In genomic region chr17:47265983-47266541, GRCh38 we compare ENCODE assay signal across 12 cellular contexts. TPM values are rescaled to one million over a fixed set of nuclear protein-coding genes. Genes with fewer than 3 reads are reported as not detected.
DNase-seq lines count a peak whose midpoint lies in the region; ATAC-seq and TF ChIP-seq lines count a peak whose summit lies in the region.
"Had no signal": no experiment of that assay in that cellular context is flagged by ENCODE, and none has a peak within 500 bp of the region (broad histone marks: within the 10 kb centered on the region; RNA-seq: fewer than 3 reads in every experiment).

No MANE protein-coding gene starts in this region.

- H3K4me1 ChIP-seq in adipocyte (ENCODE audit: control insufficient read depth, insufficient read depth, low read length) (peaks cover 29% of the 10 kb centered on the region), thoracic aorta (ENCODE audit: control insufficient read depth in 1 of 2, low read depth in 2 of 2) (peaks cover 23 to 57% of the 10 kb centered on the region in 2 donors), H9 (ENCODE audit: insufficient read depth, low read length) (no peaks in the 10 kb centered on the region)

- H3K36me3 ChIP-seq in adipocyte (ENCODE audit: control insufficient read depth, insufficient read depth, low read length, severe bottlenecking), result no peaks in the 10 kb centered on the region
- H3K36me3 ChIP-seq in thoracic aorta, result peaks cover 6% of the 10 kb centered on the region

- no peak overlapping the region for H4K5ac ChIP-seq in H9 (ENCODE audit: insufficient read length, low read depth, low read length)

- H3K27me3 Mint-ChIP-seq in H9 (ENCODE audit: low read depth) (peaks cover 5% of the 10 kb centered on the region; the same call in 1 of the 2 replicates), Calu3 (ENCODE audit: unreplicated experiment) (peaks cover 13% of the 10 kb centered on the region)

- H2AFZ ChIP-seq in H9 (ENCODE audit: low read length), result no peak overlapping the region

- H3K4me3 ChIP-seq in adipocyte (ENCODE audit: low read length), result no peak overlapping the region
- H3K4me3 ChIP-seq in thoracic aorta, result no peak overlapping the region
- H3K4me3 ChIP-seq: skin epidermis had no signal

- no TSS peak for BruUV-seq in Calu3 (replicated peaks; lab: Mats Ljungman, UMichigan)

- H3K23me2 ChIP-seq in H9 (ENCODE audit: insufficient read length, low read depth, low read length, poor library complexity, severe bottlenecking), result no peaks in the 10 kb centered on the region

- H2BK15ac ChIP-seq in H9 (ENCODE audit: low read depth, low read length), result no peak overlapping the region

- peak; percentile 36 for DNase-seq in HS-5 (ENCODE audit: low read depth)
- DNase-seq in adipocyte (ENCODE audit: low read depth), result peak; percentile 15
- DNase-seq in left ventricle myocardium superior, result no peak
- DNase-seq in thoracic aorta (ENCODE audit: low spot score), result peak; percentile 48
- DNase-seq in H9, result no peak
- no peak for DNase-seq in Calu3
- DNase-seq: activated CD8-positive, alpha-beta memory T cell treated with anti-CD3 and anti-CD28 coated beads, Interleukin-2, amount 50 U/mL, for 48 hours; NCI-H2029 treated with DMSO at 0.1 percent for 48 hours; stimulated activated naive CD4-positive, alpha-beta T cell treated with Interleukin-2 at 50 U/mL for 16 hours had no signal

- H3K36me3 Mint-ChIP-seq in H9 (ENCODE audit: insufficient read depth in 1 of 3, low read depth in 3 of 3) (peaks cover 3 to 13% (median 5%) of the 10 kb centered on the region in 3 experiments; a peak in 6 of 7 replicates), Calu3 (ENCODE audit: insufficient read depth, unreplicated experiment) (peaks cover 4% of the 10 kb centered on the region)

- H3K4me3 Mint-ChIP-seq in H9, result no peak overlapping the region
- H3K4me3 Mint-ChIP-seq in Calu3 (ENCODE audit: low read depth, unreplicated experiment), result no peak overlapping the region
- H3K4me3 Mint-ChIP-seq: dendritic cell treated with granulocyte-macrophage colony-stimulating factor and Interleukin-4, amounts not matched to agents 40 ng/mL and 50 ng/mL, for 4 days had no signal

- no peak overlapping the region for H2BK12ac ChIP-seq in H9 (ENCODE audit: insufficient read length, low read depth, low read length)

- H3K4me1 Mint-ChIP-seq in H9 (peaks cover 8% of the 10 kb centered on the region in 2 experiments), Calu3 (ENCODE audit: low read depth, unreplicated experiment) (peaks cover 40% of the 10 kb centered on the region)

- no peak overlapping the region for H2AK5ac ChIP-seq in H9 (ENCODE audit: insufficient read length, low read length)

- H4K91ac ChIP-seq in H9 (ENCODE audit: insufficient read length, low read depth, low read length), result no peak overlapping the region

- H3K4ac ChIP-seq in H9 (ENCODE audit: low read depth, low read length), result no peak overlapping the region

- no peak overlapping the region for H3K27ac Mint-ChIP-seq in H9
- no peak overlapping the region for H3K27ac Mint-ChIP-seq in Calu3 (ENCODE audit: unreplicated experiment)
- H3K27ac Mint-ChIP-seq: dendritic cell treated with granulocyte-macrophage colony-stimulating factor and Interleukin-4, amounts not matched to agents 40 ng/mL and 50 ng/mL, for 4 days had no signal

- H4K8ac ChIP-seq in H9 (replicated peaks; ENCODE audit: insufficient read length, low read depth, low read length), result no peak overlapping the region

- peak overlapping the region; percentile 49 to 70 for H3K27ac ChIP-seq in thoracic aorta
- H3K27ac ChIP-seq in H9 (ENCODE audit: insufficient read length, low read depth, low read length), result no peak overlapping the region

- H3K79me2 ChIP-seq in H9 (ENCODE audit: insufficient read depth, low read length), result no peaks in the 10 kb centered on the region

- peak; percentile 59 for ATAC-seq in left ventricle myocardium superior
- no peak for ATAC-seq in thoracic aorta (ENCODE audit: insufficient number of reproducible peaks, low FRiP score, low read depth)
- ATAC-seq in GM19467 (IDR thresholded peaks at IDR 0.05; ENCODE audit: unreplicated experiment), result no peak

- no peak overlapping the region for H3K18ac ChIP-seq in H9 (ENCODE audit: insufficient read length, low read depth, low read length)

- no peak overlapping the region for H3K4me2 ChIP-seq in H9 (ENCODE audit: insufficient read depth, insufficient read length, low read length)

- H3K14ac ChIP-seq in H9 (ENCODE audit: insufficient read depth, low read length), result no peak overlapping the region

- CTCF ChIA-PET in Calu3 (lab: Charles Lee), result interaction anchor here (0.6 kb wide), 1 partner anchor 1110 kb away, joined by 4 read pairs; no protein-coding TSS in a partner anchor

- H3K79me1 ChIP-seq in H9 (ENCODE audit: insufficient read depth, low read depth, low read length, poor library complexity, severe bottlenecking), result no peaks in the 10 kb centered on the region

- H3K9ac ChIP-seq in adipocyte (ENCODE audit: low read length) (no peak overlapping the region), H9 (ENCODE audit: extremely low read depth, insufficient read length, low read length) (no peak overlapping the region)

- no peak overlapping the region for H2BK20ac ChIP-seq in H9 (ENCODE audit: low read depth, low read length, poor library complexity, severe bottlenecking)

- TF ChIP-seq CTCF in thoracic aorta (IDR thresholded peaks at IDR 0.05), result no peak
- no peak for TF ChIP-seq CTCF in H9 (conservative IDR thresholded peaks at IDR 0.05)
- TF ChIP-seq CTCF in Calu3 (IDR thresholded peaks at IDR 0.05; ENCODE audit: unreplicated experiment), result no peak

- H2BK120ac ChIP-seq in H9 (ENCODE audit: low read depth, low read length, poor library complexity, severe bottlenecking), result no peak overlapping the region

- H3K9me3 ChIP-seq in adipocyte (ENCODE audit: control insufficient read depth, low read length) (no peaks in the 10 kb centered on the region), thoracic aorta (no peaks in the 10 kb centered on the region), H9 (ENCODE audit: control insufficient read depth, low read depth, low read length) (no peaks in the 10 kb centered on the region)

- no peaks in the 10 kb centered on the region for H4K20me1 ChIP-seq in H9 (ENCODE audit: control insufficient read depth, insufficient read depth, insufficient read length)

- H3K23ac ChIP-seq in H9 (ENCODE audit: insufficient read length, low read depth, low read length), result no peak overlapping the region

- H3K56ac ChIP-seq in H9 (ENCODE audit: insufficient read length, low read depth, low read length), result no peak overlapping the region

- H3K27me3 ChIP-seq in adipocyte (replicated peaks; ENCODE audit: control insufficient read depth, insufficient read depth, low read length), result no peaks in the 10 kb centered on the region
- H3K27me3 ChIP-seq in thoracic aorta (replicated peaks; ENCODE audit: insufficient read depth), result no peaks in the 10 kb centered on the region
- H3K27me3 ChIP-seq in H9 (ENCODE audit: insufficient read depth, low read length), result no peaks in the 10 kb centered on the region

- no peak overlapping the region for H3T11ph ChIP-seq in H9 (ENCODE audit: low read length)

- H3K9me3 Mint-ChIP-seq in H9 (peaks cover 10 to 15% of the 10 kb centered on the region in 2 experiments), Calu3 (ENCODE audit: low read depth, unreplicated experiment) (peaks cover 6% of the 10 kb centered on the region)

- H2BK5ac ChIP-seq in H9 (ENCODE audit: insufficient read length, low read length), result no peak overlapping the region

- WGBS in H9 (ENCODE audit: extremely low coverage, insufficient read length, low lambda C conversion rate), result no CpG with 5 or more reads among the region's 2 CpGs

- intact Hi-C loops in left ventricle myocardium superior (cut with micrococcal nuclease) (no loop called here), Calu3 (cut with micrococcal nuclease; ENCODE audit: unreplicated experiment) (no loop called here)

RNA-seq across cellular contexts. Expression of gene ITGB3, which starts 12.4 kb away (rescaled TPM):
- total RNA-seq in left ventricle myocardium superior (3.2 TPM), thoracic aorta (100 to 1,000 TPM in 1 of 2 donors, 10 to 100 TPM in 1; 68.1 to 197 TPM), H9 (2021) (not detected in 2 replicates), Calu3 (2022) (0.68 TPM in 1 of 2 replicates, not detected in the other)

RNA-seq across cellular contexts. Expression of gene MYL4, which starts 56.9 kb away (rescaled TPM):
- total RNA-seq in left ventricle myocardium superior, result 133 TPM
- not detected for total RNA-seq in thoracic aorta
- 0.26 and 0.66 TPM in 2 replicates for total RNA-seq in H9 (2021)
- total RNA-seq in Calu3 (2022), result not detected in 2 replicates

RNA-seq across cellular contexts. Expression of gene EFCAB13, which starts 57.7 kb away (rescaled TPM):
- total RNA-seq in left ventricle myocardium superior (2.4 TPM), thoracic aorta (10 to 100 TPM in 1 of 2 donors, 1 to 10 TPM in 1; 8.1 to 16.7 TPM), H9 (2021) (1.6 and 3.1 TPM in 2 replicates), Calu3 (2022) (21.5 and 25.2 TPM in 2 replicates)

Comparison
In these comparisons a context has a peak if more than half of its experiments do, and no peak if none do; other contexts are left out.
1. DNase-seq: peak in HS-5 (single experiment), adipocyte (single experiment) and thoracic aorta (single experiment); none in left ventricle myocardium superior (single experiment), H9 (single experiment) and Calu3 (single experiment).
2. RNA of gene ITGB3, which starts 12.4 kb away (total RNA-seq): 68.1 to 197 TPM in thoracic aorta; 3.2 TPM in left ventricle myocardium superior (single experiment), 0.68 TPM in Calu3 and not detected in H9; every median in the first group is over 10 times any median in the second.
3. RNA of gene MYL4, which starts 56.9 kb away (total RNA-seq): 133 TPM in left ventricle myocardium superior (single experiment); 0.26 to 0.66 TPM in H9, not detected in thoracic aorta and not detected in Calu3; every median in the first group is over 10 times any median in the second.